Comparison of ENCODE assay signal across 9 cellular contexts in genomic region chr15:53716909-53717878, GRCh38. TPM values are rescaled to one million over a fixed set of nuclear protein-coding genes. Genes with fewer than 3 reads are reported as not detected.
DNase-seq lines count a peak whose midpoint lies in the region; ATAC-seq and TF ChIP-seq lines count a peak whose summit lies in the region.
"Had no signal": no experiment of that assay in that cellular context is flagged by ENCODE, and none has a peak within 500 bp of the region (broad histone marks: within the 10 kb centered on the region; RNA-seq: fewer than 3 reads in every experiment).

No MANE protein-coding gene starts in this region.

- TF ChIP-seq EP300 in sigmoid colon (IDR thresholded peaks at IDR 0.05), result no peak

- no peaks in the 10 kb centered on the region for H3K4me1 ChIP-seq in endodermal cell (ENCODE audit: control insufficient read depth, insufficient read depth, low read length)
- H3K4me1 ChIP-seq in sigmoid colon, result no peaks in the 10 kb centered on the region

- no peaks in the 10 kb centered on the region for H3K27me3 ChIP-seq in endodermal cell (ENCODE audit: control insufficient read depth, insufficient read depth, low read length, poor library complexity, severe bottlenecking)
- H3K27me3 ChIP-seq in sigmoid colon, result no peaks in the 10 kb centered on the region

- no peaks in the 10 kb centered on the region for H3K9me3 Mint-ChIP-seq in endodermal cell

- no peaks in the 10 kb centered on the region for H3K36me3 ChIP-seq in endodermal cell (ENCODE audit: control insufficient read depth, insufficient read depth, low read length)
- no peaks in the 10 kb centered on the region for H3K36me3 ChIP-seq in sigmoid colon

- H3K27me3 Mint-ChIP-seq in endodermal cell (ENCODE audit: insufficient read depth), result no peaks in the 10 kb centered on the region

- TF ChIP-seq CTCF in endodermal cell (conservative IDR thresholded peaks at IDR 0.05), result peak; percentile 62
- TF ChIP-seq CTCF in sigmoid colon (IDR thresholded peaks at IDR 0.05), result no peak

- intact Hi-C loops in sigmoid colon (cut with DNase I), result no loop called here

- 33 to 42% methylated on average over 1 to 2 of the region's 3 CpGs for WGBS in endodermal cell (ENCODE audit: insufficient coverage in 1 of 2, insufficient read length in 1 of 2), 2 experiments
- WGBS in sigmoid colon, 2 donors, result 7 to 30% methylated on average over 3 of the region's 3 CpGs

- H3K9ac ChIP-seq in endodermal cell (ENCODE audit: extremely low read depth, low read length, poor library complexity, severe bottlenecking), result no peak overlapping the region

- no peaks in the 10 kb centered on the region for H3K36me3 Mint-ChIP-seq in endodermal cell (ENCODE audit: low read depth)

- TF ChIP-seq POLR2A in sigmoid colon (IDR thresholded peaks at IDR 0.05), result no peak

- H3K27ac ChIP-seq in endodermal cell (ENCODE audit: low read depth, low read length) (no peak overlapping the region), sigmoid colon (no peak overlapping the region)

- no peak overlapping the region for H3K4me3 ChIP-seq in endodermal cell (ENCODE audit: low read length)
- no peak overlapping the region for H3K4me3 ChIP-seq in sigmoid colon

- peak; percentile 1 for DNase-seq in NCI-H2029 treated with DMSO at 0.1 percent for 48 hours (lab: John Stamatoyannopoulos, UW)
- DNase-seq in NCI-H2029 (lab: John Stamatoyannopoulos, UW), result no peak
- peak; percentile 42 for DNase-seq in NCI-H748 (lab: John Stamatoyannopoulos, UW; ENCODE audit: unreplicated experiment)
- DNase-seq in endodermal cell, result no peak
- peak; percentile 26 for DNase-seq in renal cortical epithelial cell (ENCODE audit: low read depth)
- no peak for DNase-seq in activated T-cell treated with anti-CD3 and anti-CD28 coated beads for 4 hours
- no peak for DNase-seq in sigmoid colon

- H3K9me3 ChIP-seq in endodermal cell (ENCODE audit: control insufficient read depth, low read length) (no peaks in the 10 kb centered on the region), sigmoid colon (no peaks in the 10 kb centered on the region)

- H3K4me1 Mint-ChIP-seq in endodermal cell, result no peaks in the 10 kb centered on the region

- no peak for ATAC-seq in HG03280 (IDR thresholded peaks at IDR 0.05; ENCODE audit: unreplicated experiment)

- H3K4me3 Mint-ChIP-seq in endodermal cell, result no peak overlapping the region

- H3K27ac Mint-ChIP-seq in endodermal cell, result no peak overlapping the region

RNA-seq across cellular contexts. Expression of gene WDR72, which starts 42.3 kb away (rescaled TPM):
- total RNA-seq in endodermal cell (10 to 100 TPM in 1 of 2 donors, 1 to 10 TPM in 1; 4.1 to 12.2 TPM), renal cortical epithelial cell (2.3 and 11.8 TPM in 2 replicates), sigmoid colon (under 1 TPM in 3 of 4 donors, not detected in 1; under 0.01 to 0.28 (median 0.16) TPM)
- 1.9 TPM for polyA plus RNA-seq in endodermal cell (2013, experiment 1 of 2)
- 0.79 TPM for polyA plus RNA-seq in endodermal cell (2013, experiment 2 of 2)
- polyA plus RNA-seq in sigmoid colon, result 1 to 10 TPM in 1 of 3 donors, under 1 TPM in 2; 0.04 to 3.6 (median 0.92) TPM
- polyA plus RNA-seq: BJ had no signal

Comparison
In these comparisons a context has a peak if more than half of its experiments do, and no peak if none do; other contexts are left out.
1. DNase-seq: peak in NCI-H2029 treated with DMSO at 0.1 percent for 48 hours (single experiment), NCI-H748 (single experiment) and renal cortical epithelial cell (single experiment); none in NCI-H2029 (single experiment), endodermal cell (single experiment), activated T-cell treated with anti-CD3 and anti-CD28 coated beads for 4 hours (single experiment) and sigmoid colon (single experiment).